In the genomic region with DNA sequence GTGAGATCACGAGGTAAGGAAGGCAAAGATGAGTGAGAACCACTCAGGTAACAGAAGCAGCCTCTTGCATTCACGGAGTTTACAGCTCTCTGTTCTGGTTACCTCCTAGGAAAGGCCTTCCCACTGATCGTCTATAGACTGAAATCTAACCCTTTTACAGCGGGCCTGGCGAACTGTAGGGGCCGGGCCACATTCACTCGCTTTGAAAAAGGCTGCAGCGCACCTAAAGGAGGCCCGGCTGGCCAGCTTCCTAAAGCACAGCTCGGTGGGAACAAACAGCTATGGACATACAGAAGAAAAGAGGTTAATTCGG, we compare ENCODE assay signal across 8 cellular contexts. TPM values are rescaled to one million over a fixed set of nuclear protein-coding genes. Genes with fewer than 3 reads are reported as not detected.
DNase-seq lines count a peak whose midpoint lies in the region; ATAC-seq and TF ChIP-seq lines count a peak whose summit lies in the region.

No MANE protein-coding gene starts in this region.

- intact Hi-C loops in left ventricle myocardium superior (cut with micrococcal nuclease) = no loop called here
- intact Hi-C loops in sigmoid colon (cut with DNase I) = no loop called here

- H3K36me3 ChIP-seq in sigmoid colon = peaks cover 13 to 49% (median 18%) of the 10 kb centered on the region in 4 donors

- H3K27ac ChIP-seq in 22Rv1 (peak overlapping the region; percentile 73), sigmoid colon (peak overlapping the region; percentile 89 to 92 (median 90))

- no peaks in the 10 kb centered on the region for H3K9me3 Mint-ChIP-seq in WTC11

- H3K9me3 ChIP-seq in sigmoid colon = no peaks in the 10 kb centered on the region

- peak; percentile 18 for DNase-seq in GM13977 (ENCODE audit: low spot score)
- no peak for DNase-seq in WTC11 (ENCODE audit: low spot score)
- DNase-seq in left ventricle myocardium superior = peak; percentile 33
- DNase-seq in sigmoid colon = no peak
- no peak for DNase-seq in A172 (ENCODE audit: low spot score)

- peak overlapping the region; percentile 94 for H3K27ac Mint-ChIP-seq in WTC11

- H3K4me1 Mint-ChIP-seq in WTC11 = peaks cover 25% of the 10 kb centered on the region

- no peak for TF ChIP-seq CTCF in 22Rv1 (IDR thresholded peaks at IDR 0.05)
- no peak for TF ChIP-seq CTCF in GM13977 (IDR thresholded peaks at IDR 0.05; ENCODE audit: extremely low read depth, insufficient read depth, missing control alignments)
- no peak for TF ChIP-seq CTCF in WTC11 (IDR thresholded peaks at IDR 0.05)
- no peak for TF ChIP-seq CTCF in sigmoid colon (IDR thresholded peaks at IDR 0.05)

- ATAC-seq in WTC11 (no peak), left ventricle myocardium superior (no peak), GM21529 (IDR thresholded peaks at IDR 0.05; ENCODE audit: unreplicated experiment) (no peak), HG03521 (IDR thresholded peaks at IDR 0.05; ENCODE audit: unreplicated experiment) (no peak)

- in situ Hi-C loops in GM13977 (cut with MboI; ENCODE audit: low pct_unique_long_range_greater_than_20kb, low sequenced_read_pairs, unreplicated experiment) = no loop called here

- peaks cover 0 to 52% (median 37%) of the 10 kb centered on the region in 4 donors for H3K4me1 ChIP-seq in sigmoid colon

- H3K36me3 Mint-ChIP-seq in WTC11 = peaks cover 62% of the 10 kb centered on the region

- peak overlapping the region; percentile 100 for H3K4me3 Mint-ChIP-seq in WTC11

- H3K27me3 Mint-ChIP-seq in WTC11 (ENCODE audit: low read depth) = no peaks in the 10 kb centered on the region

- WGBS in sigmoid colon, 2 donors = 1 to 2% methylated on average over 11 of the region's 11 CpGs

- no peak for TF ChIP-seq POLR2A in sigmoid colon (IDR thresholded peaks at IDR 0.05)

- CTCF ChIA-PET in WTC11 (lab: Charles Lee) = interaction anchor here (0.6 to 1.3 kb wide), 2 partner anchors 32 to 90 kb away, joined by 3 to 4 read pairs; no protein-coding TSS in a partner anchor

- H3K4me3 ChIP-seq in sigmoid colon = peak overlapping the region; percentile 72 to 96 (median 80)

- POLR2A ChIA-PET in WTC11 (lab: Charles Lee) = interaction anchor here (0.6 kb wide), 2 partner anchors 9 to 27 kb away, joined by 3 to 4 read pairs; no protein-coding TSS in a partner anchor

- no peaks in the 10 kb centered on the region for H3K27me3 ChIP-seq in sigmoid colon

- TF ChIP-seq EP300 in sigmoid colon (IDR thresholded peaks at IDR 0.05) = no peak

TF ChIP-seq in WTC11, 78 proteins besides CTCF, POLR2A, EP300 and RAD21:
- TF ChIP-seq, protein P1, sequence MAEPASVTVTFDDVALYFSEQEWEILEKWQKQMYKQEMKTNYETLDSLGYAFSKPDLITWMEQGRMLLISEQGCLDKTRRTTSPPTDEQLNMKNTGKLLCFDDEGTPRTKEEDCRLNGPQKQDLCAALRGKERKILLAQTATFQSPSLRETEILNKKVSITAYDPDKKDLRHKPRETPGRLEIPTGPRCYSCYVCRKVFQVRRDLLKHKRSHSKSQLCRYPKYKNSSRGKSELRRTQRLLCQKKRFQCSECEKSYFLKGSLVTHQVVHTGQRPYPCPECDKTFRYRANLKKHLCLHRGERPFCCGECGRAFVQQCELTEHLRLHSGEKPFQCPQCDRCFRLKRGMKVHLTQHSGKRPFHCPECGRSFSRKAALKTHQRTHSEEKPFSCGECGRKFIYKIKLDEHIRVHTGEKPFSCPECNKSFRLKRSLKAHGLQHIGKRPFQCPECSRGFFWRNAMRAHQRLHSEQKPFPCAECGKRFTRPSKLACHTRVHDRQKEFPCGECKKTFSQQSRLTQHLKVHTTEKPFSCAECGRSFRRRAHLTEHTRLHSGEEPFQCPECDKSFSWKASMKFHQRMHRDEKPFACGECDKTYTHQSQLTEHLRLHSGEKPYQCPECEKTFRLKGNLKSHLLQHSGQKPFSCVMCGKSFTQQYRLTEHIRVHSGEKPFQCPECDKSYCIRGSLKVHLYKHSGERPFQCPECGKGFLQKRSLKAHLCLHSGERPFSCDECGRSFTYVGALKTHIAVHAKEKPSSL (CRISPR knock-in tag; conservative IDR thresholded peaks at IDR 0.05) = no peak
- TF ChIP-seq JUN (CRISPR knock-in tag; IDR thresholded peaks at IDR 0.05) = no peak
- TF ChIP-seq KAT7 (CRISPR knock-in tag; IDR thresholded peaks at IDR 0.05; ENCODE audit: borderline replicate concordance) = no peak
- TF ChIP-seq, protein P2, sequence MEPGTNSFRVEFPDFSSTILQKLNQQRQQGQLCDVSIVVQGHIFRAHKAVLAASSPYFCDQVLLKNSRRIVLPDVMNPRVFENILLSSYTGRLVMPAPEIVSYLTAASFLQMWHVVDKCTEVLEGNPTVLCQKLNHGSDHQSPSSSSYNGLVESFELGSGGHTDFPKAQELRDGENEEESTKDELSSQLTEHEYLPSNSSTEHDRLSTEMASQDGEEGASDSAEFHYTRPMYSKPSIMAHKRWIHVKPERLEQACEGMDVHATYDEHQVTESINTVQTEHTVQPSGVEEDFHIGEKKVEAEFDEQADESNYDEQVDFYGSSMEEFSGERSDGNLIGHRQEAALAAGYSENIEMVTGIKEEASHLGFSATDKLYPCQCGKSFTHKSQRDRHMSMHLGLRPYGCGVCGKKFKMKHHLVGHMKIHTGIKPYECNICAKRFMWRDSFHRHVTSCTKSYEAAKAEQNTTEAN (CRISPR knock-in tag; IDR thresholded peaks at IDR 0.05) = no peak
- no peak for TF ChIP-seq ETV6 (CRISPR knock-in tag; IDR thresholded peaks at IDR 0.05)
- TF ChIP-seq RORB (CRISPR knock-in tag; IDR thresholded peaks at IDR 0.05) = no peak
- TF ChIP-seq SOX15 (CRISPR knock-in tag; IDR thresholded peaks at IDR 0.05) = no peak
- no peak for TF ChIP-seq ZNF138 (CRISPR knock-in tag; conservative IDR thresholded peaks at IDR 0.05)
- TF ChIP-seq NR2C2 (CRISPR knock-in tag; IDR thresholded peaks at IDR 0.05) = no peak
- TF ChIP-seq, protein P3, sequence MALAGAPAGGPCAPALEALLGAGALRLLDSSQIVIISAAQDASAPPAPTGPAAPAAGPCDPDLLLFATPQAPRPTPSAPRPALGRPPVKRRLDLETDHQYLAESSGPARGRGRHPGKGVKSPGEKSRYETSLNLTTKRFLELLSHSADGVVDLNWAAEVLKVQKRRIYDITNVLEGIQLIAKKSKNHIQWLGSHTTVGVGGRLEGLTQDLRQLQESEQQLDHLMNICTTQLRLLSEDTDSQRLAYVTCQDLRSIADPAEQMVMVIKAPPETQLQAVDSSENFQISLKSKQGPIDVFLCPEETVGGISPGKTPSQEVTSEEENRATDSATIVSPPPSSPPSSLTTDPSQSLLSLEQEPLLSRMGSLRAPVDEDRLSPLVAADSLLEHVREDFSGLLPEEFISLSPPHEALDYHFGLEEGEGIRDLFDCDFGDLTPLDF (CRISPR knock-in tag; IDR thresholded peaks at IDR 0.05) = no peak
- no peak for TF ChIP-seq ZNF671 (CRISPR knock-in tag; IDR thresholded peaks at IDR 0.05)
- TF ChIP-seq, protein P4, sequence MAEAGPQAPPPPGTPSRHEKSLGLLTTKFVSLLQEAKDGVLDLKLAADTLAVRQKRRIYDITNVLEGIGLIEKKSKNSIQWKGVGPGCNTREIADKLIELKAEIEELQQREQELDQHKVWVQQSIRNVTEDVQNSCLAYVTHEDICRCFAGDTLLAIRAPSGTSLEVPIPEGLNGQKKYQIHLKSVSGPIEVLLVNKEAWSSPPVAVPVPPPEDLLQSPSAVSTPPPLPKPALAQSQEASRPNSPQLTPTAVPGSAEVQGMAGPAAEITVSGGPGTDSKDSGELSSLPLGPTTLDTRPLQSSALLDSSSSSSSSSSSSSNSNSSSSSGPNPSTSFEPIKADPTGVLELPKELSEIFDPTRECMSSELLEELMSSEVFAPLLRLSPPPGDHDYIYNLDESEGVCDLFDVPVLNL (CRISPR knock-in tag; IDR thresholded peaks at IDR 0.05; ENCODE audit: borderline replicate concordance, low read depth) = no peak

RNA-seq across cellular contexts. Expression of a gene that starts 0.6 kb away (rescaled TPM):
- total RNA-seq in WTC11 (2021) (284 to 307 TPM (median 305 TPM) in 3 replicates), left ventricle myocardium superior (1,234 TPM), sigmoid colon (100 to 1,000 TPM; 400 to 825 (median 607) TPM)
- polyA plus RNA-seq in sigmoid colon = 1,000 to 10,000 TPM in 2 of 3 donors, 100 to 1,000 TPM in 1; 912 to 2,357 (median 1,949) TPM
- total RNA-seq in A172 (2014; rRNA removed; shearing (Covaris generic)) = 854 and 1,006 TPM in 2 replicates

RNA-seq across cellular contexts. Expression of a gene that starts 0.7 kb away (rescaled TPM):
- total RNA-seq in WTC11 (2021) (63.5 to 78.8 TPM (median 64.4 TPM) in 3 replicates), left ventricle myocardium superior (12.1 TPM), sigmoid colon (10 to 100 TPM; 11.0 to 15.0 (median 13.0) TPM)
- 10 to 100 TPM in 1 of 3 donors, 1 to 10 TPM in 2; 3.2 to 24.0 (median 6.0) TPM for polyA plus RNA-seq in sigmoid colon
- 28.7 and 33.7 TPM in 2 replicates for total RNA-seq in A172 (2014; rRNA removed; shearing (Covaris generic))

RNA-seq across cellular contexts. Expression of a gene that starts 27.9 kb away (rescaled TPM):
- total RNA-seq in WTC11 (2021) = 11.1 to 14.9 TPM (median 12.0 TPM) in 3 replicates
- 2.8 TPM for total RNA-seq in left ventricle myocardium superior
- total RNA-seq in sigmoid colon = 1 to 10 TPM; 4.2 to 7.1 (median 5.5) TPM
- 1 to 10 TPM; 2.8 to 3.3 (median 3.0) TPM for polyA plus RNA-seq in sigmoid colon
- total RNA-seq in A172 (2014; rRNA removed; shearing (Covaris generic)) = 11.7 and 13.4 TPM in 2 replicates

RNA-seq across cellular contexts. Expression of a gene that starts 44.8 kb away (rescaled TPM):
- total RNA-seq in WTC11 (2021) (17.3 to 19.2 TPM (median 17.9 TPM) in 3 replicates), left ventricle myocardium superior (5.5 TPM), sigmoid colon (10 to 100 TPM; 16.3 to 26.0 (median 19.0) TPM)
- 1 to 10 TPM; 4.9 to 6.0 (median 5.8) TPM for polyA plus RNA-seq in sigmoid colon
- 42.0 and 42.8 TPM in 2 replicates for total RNA-seq in A172 (2014; rRNA removed; shearing (Covaris generic))

RNA-seq across cellular contexts. Expression of a gene that starts 56.5 kb away (rescaled TPM):
- total RNA-seq in WTC11 (2021) (1.8 to 2.4 TPM (median 1.9 TPM) in 3 replicates), left ventricle myocardium superior (9.8 TPM), sigmoid colon (10 to 100 TPM; 27.4 to 55.4 (median 46.4) TPM)
- polyA plus RNA-seq in sigmoid colon = 10 to 100 TPM in 2 of 3 donors, 1 to 10 TPM in 1; 5.5 to 20.4 (median 13.7) TPM
- total RNA-seq in A172 (2014; rRNA removed; shearing (Covaris generic)) = 24.5 and 26.0 TPM in 2 replicates

Comparison
In these comparisons a context has a peak if more than half of its experiments do, and no peak if none do; other contexts are left out.
1. DNase-seq: peak in GM13977 (single experiment) and left ventricle myocardium superior (single experiment); none in WTC11 (single experiment), sigmoid colon (single experiment) and A172 (single experiment).